Comparison of ENCODE assay signal across 1 cellular context in genomic region chr1:85599076-85599491, GRCh38.
TF ChIP-seq lines count a peak whose summit lies in the region.

No MANE protein-coding gene starts in this region.

TF ChIP-seq in SK-N-SH treated with all-trans-retinoic acid at 6 μM for 48 hours, 23 proteins besides CTCF, POLR2A, EP300 and RAD21 (continued from another document):
- TF ChIP-seq ZNF565 (CRISPR knock-in tag; conservative IDR thresholded peaks at IDR 0.05; ENCODE audit: low read depth), result no peak
- TF ChIP-seq ZFP30 (CRISPR knock-in tag; IDR thresholded peaks at IDR 0.05), result no peak
- TF ChIP-seq SNAI2 (CRISPR knock-in tag; IDR thresholded peaks at IDR 0.05), result no peak
- TF ChIP-seq, protein P1, sequence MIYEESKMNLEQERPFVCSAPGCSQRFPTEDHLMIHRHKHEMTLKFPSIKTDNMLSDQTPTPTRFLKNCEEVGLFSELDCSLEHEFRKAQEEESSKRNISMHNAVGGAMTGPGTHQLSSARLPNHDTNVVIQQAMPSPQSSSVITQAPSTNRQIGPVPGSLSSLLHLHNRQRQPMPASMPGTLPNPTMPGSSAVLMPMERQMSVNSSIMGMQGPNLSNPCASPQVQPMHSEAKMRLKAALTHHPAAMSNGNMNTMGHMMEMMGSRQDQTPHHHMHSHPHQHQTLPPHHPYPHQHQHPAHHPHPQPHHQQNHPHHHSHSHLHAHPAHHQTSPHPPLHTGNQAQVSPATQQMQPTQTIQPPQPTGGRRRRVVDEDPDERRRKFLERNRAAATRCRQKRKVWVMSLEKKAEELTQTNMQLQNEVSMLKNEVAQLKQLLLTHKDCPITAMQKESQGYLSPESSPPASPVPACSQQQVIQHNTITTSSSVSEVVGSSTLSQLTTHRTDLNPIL (CRISPR knock-in tag; IDR thresholded peaks at IDR 0.05; ENCODE audit: low read depth), result no peak
- no peak for TF ChIP-seq ISL1 (CRISPR knock-in tag; IDR thresholded peaks at IDR 0.05)
- no peak for TF ChIP-seq ESRRG (CRISPR knock-in tag; IDR thresholded peaks at IDR 0.05)
- no peak for TF ChIP-seq ZNF8 (CRISPR knock-in tag; IDR thresholded peaks at IDR 0.05)
- TF ChIP-seq TSHZ2 (CRISPR knock-in tag; IDR thresholded peaks at IDR 0.05), result no peak
- no peak for TF ChIP-seq CSDC2 (CRISPR knock-in tag; IDR thresholded peaks at IDR 0.05)
- TF ChIP-seq RARB (CRISPR knock-in tag; IDR thresholded peaks at IDR 0.05), result no peak
